13 cellular contexts compared by ENCODE assay signal in genomic region chr1:89588480-89588879, GRCh38. TPM values are rescaled to one million over a fixed set of nuclear protein-coding genes. Genes with fewer than 3 reads are reported as not detected.
A peak's percentile ranks its signal among the peaks of the same experiment; 100 is the strongest.
DNase-seq lines count a peak whose midpoint lies in the region; ATAC-seq and TF ChIP-seq lines count a peak whose summit lies in the region.
"Had no signal": no experiment of that assay in that cellular context is flagged by ENCODE, and none has a peak within 500 bp of the region (broad histone marks: within the 10 kb centered on the region; RNA-seq: fewer than 3 reads in every experiment).

No MANE protein-coding gene starts in this region.

- H3K27ac ChIP-seq in CD8-positive, alpha-beta T cell (ENCODE audit: low read depth, low read length) = no peak overlapping the region
- no peak overlapping the region for H3K27ac ChIP-seq in RWPE1
- H3K27ac ChIP-seq: PC-9 had no signal

- no peaks in the 10 kb centered on the region for H3K9me3 ChIP-seq in CD8-positive, alpha-beta T cell (ENCODE audit: low read length)

- DNase-seq in activated T-cell treated with anti-CD3 and anti-CD28 coated beads, Interleukin-2, amount 50 U/mL, for 24 hours = no peak
- DNase-seq in activated T-cell treated with anti-CD3 and anti-CD28 coated beads for 4 hours (no peak), T-cell (no peak), hypothalamus (lab: John Stamatoyannopoulos, UW) (no peak), RWPE1 (ENCODE audit: low spot score) (no peak), NCI-H187 treated with DMSO at 0.1 percent for 48 hours (lab: John Stamatoyannopoulos, UW) (no peak)
- DNase-seq in CD8-positive, alpha-beta T cell = no peak
- DNase-seq in activated naive CD8-positive, alpha-beta T cell treated with anti-CD3 and anti-CD28 coated beads, Interleukin-2, amount 50 U/mL, for 24 hours = no peak
- DNase-seq: DMS153, KBM-7, NCI-H1436 treated with DMSO at 0.1 percent for 48 hours, NCI-H446, PC-9 had no signal

- H3K4me1 Mint-ChIP-seq in activated T-cell treated with anti-CD3 and anti-CD28 coated beads, Interleukin-2, amount 50 U/mL, for 24 hours (ENCODE audit: low read depth) = peaks cover 94% of the 10 kb centered on the region
- H3K4me1 Mint-ChIP-seq in CD8-positive, alpha-beta T cell (ENCODE audit: low read depth) = peaks cover 46% of the 10 kb centered on the region
- peaks cover 50 to 61% (median 58%) of the 10 kb centered on the region in 3 donors for H3K4me1 Mint-ChIP-seq in T-cell
- H3K4me1 Mint-ChIP-seq in activated naive CD8-positive, alpha-beta T cell treated with anti-CD3 and anti-CD28 coated beads, Interleukin-2, amount 50 U/mL, for 24 hours = peaks cover 75% of the 10 kb centered on the region

- CTCF ChIA-PET in CD8-positive, alpha-beta T cell (lab: Charles Lee) = interaction anchor here (0.7 to 1.6 kb wide), 3 partner anchors 9 to 174 kb away, joined by 3 to 4 read pairs (median 4); no protein-coding TSS in a partner anchor
- CTCF ChIA-PET in T-cell (lab: Charles Lee) (no interaction called here), RWPE1 (lab: Yijun Ruan, JAX) (no interaction called here)

- no peaks in the 10 kb centered on the region for H3K9me3 Mint-ChIP-seq in activated T-cell treated with anti-CD3 and anti-CD28 coated beads, Interleukin-2, amount 50 U/mL, for 24 hours
- no peaks in the 10 kb centered on the region for H3K9me3 Mint-ChIP-seq in CD8-positive, alpha-beta T cell
- H3K9me3 Mint-ChIP-seq in T-cell = no peaks in the 10 kb centered on the region
- no peaks in the 10 kb centered on the region for H3K9me3 Mint-ChIP-seq in activated naive CD8-positive, alpha-beta T cell treated with anti-CD3 and anti-CD28 coated beads, Interleukin-2, amount 50 U/mL, for 24 hours

- H3K27me3 Mint-ChIP-seq in activated T-cell treated with anti-CD3 and anti-CD28 coated beads, Interleukin-2, amount 50 U/mL, for 24 hours = no peaks in the 10 kb centered on the region
- H3K27me3 Mint-ChIP-seq in CD8-positive, alpha-beta T cell (ENCODE audit: low read depth) = no peaks in the 10 kb centered on the region
- no peaks in the 10 kb centered on the region for H3K27me3 Mint-ChIP-seq in T-cell
- no peaks in the 10 kb centered on the region for H3K27me3 Mint-ChIP-seq in activated naive CD8-positive, alpha-beta T cell treated with anti-CD3 and anti-CD28 coated beads, Interleukin-2, amount 50 U/mL, for 24 hours

- no peak overlapping the region for H3K4me3 ChIP-seq in CD8-positive, alpha-beta T cell (ENCODE audit: low read depth, low read length)
- H3K4me3 ChIP-seq: PC-9 had no signal

- H3K36me3 ChIP-seq in CD8-positive, alpha-beta T cell (ENCODE audit: insufficient read depth, low read length) = peaks cover 8% of the 10 kb centered on the region

- peaks cover 96% of the 10 kb centered on the region for H3K36me3 Mint-ChIP-seq in activated T-cell treated with anti-CD3 and anti-CD28 coated beads, Interleukin-2, amount 50 U/mL, for 24 hours (ENCODE audit: low read depth)
- peaks cover 55% of the 10 kb centered on the region for H3K36me3 Mint-ChIP-seq in CD8-positive, alpha-beta T cell
- H3K36me3 Mint-ChIP-seq in T-cell = peaks cover 43% of the 10 kb centered on the region
- H3K36me3 Mint-ChIP-seq in activated naive CD8-positive, alpha-beta T cell treated with anti-CD3 and anti-CD28 coated beads, Interleukin-2, amount 50 U/mL, for 24 hours (ENCODE audit: low read depth) = peaks cover 60% of the 10 kb centered on the region

- intact Hi-C loops in CD8-positive, alpha-beta T cell (cut with DNase I, micrococcal nuclease) = loop anchor here in 1 of 2 experiments (5.0 kb wide), 1 partner anchor 34 kb away; no protein-coding TSS in a partner anchor

- H3K27ac Mint-ChIP-seq in activated T-cell treated with anti-CD3 and anti-CD28 coated beads, Interleukin-2, amount 50 U/mL, for 24 hours = peak overlapping the region; percentile 90
- H3K27ac Mint-ChIP-seq in CD8-positive, alpha-beta T cell = peak overlapping the region; percentile 37
- peak overlapping the region; percentile 9 to 26 for H3K27ac Mint-ChIP-seq in T-cell
- H3K27ac Mint-ChIP-seq in activated naive CD8-positive, alpha-beta T cell treated with anti-CD3 and anti-CD28 coated beads, Interleukin-2, amount 50 U/mL, for 24 hours = peak overlapping the region; percentile 53

- ATAC-seq in CD8-positive, alpha-beta T cell = no peak
- no peak for ATAC-seq in T-cell (replicated peaks in 1 of 4)
- ATAC-seq in activated naive CD8-positive, alpha-beta T cell treated with anti-CD3 and anti-CD28 coated beads, Interleukin-2, amount 50 U/mL, for 24 hours = peak; percentile 57

- H3K4me3 Mint-ChIP-seq in activated T-cell treated with anti-CD3 and anti-CD28 coated beads, Interleukin-2, amount 50 U/mL, for 24 hours = peak overlapping the region; percentile 38
- no peak overlapping the region for H3K4me3 Mint-ChIP-seq in CD8-positive, alpha-beta T cell
- H3K4me3 Mint-ChIP-seq in T-cell = no peak overlapping the region
- no peak overlapping the region for H3K4me3 Mint-ChIP-seq in activated naive CD8-positive, alpha-beta T cell treated with anti-CD3 and anti-CD28 coated beads, Interleukin-2, amount 50 U/mL, for 24 hours

- no peaks in the 10 kb centered on the region for H3K4me1 ChIP-seq in CD8-positive, alpha-beta T cell (ENCODE audit: insufficient read depth, low read length)

- H3K27me3 ChIP-seq in CD8-positive, alpha-beta T cell (ENCODE audit: insufficient read depth, low read length) = no peaks in the 10 kb centered on the region

- POLR2A ChIA-PET in CD8-positive, alpha-beta T cell (lab: Charles Lee) = no interaction called here
- POLR2A ChIA-PET in T-cell (lab: Charles Lee) (no interaction called here), RWPE1 (lab: Yijun Ruan, JAX; ENCODE audit: low non-redundant PET) (no interaction called here)

- TF ChIP-seq CTCF in CD8-positive, alpha-beta T cell (IDR thresholded peaks at IDR 0.05) = no peak
- TF ChIP-seq CTCF in RWPE1 (conservative IDR thresholded peaks at IDR 0.05; ENCODE audit: low read depth) = no peak

RNA-seq across cellular contexts. Expression of gene LRRC8C, which starts 44.4 kb away (rescaled TPM):
- total RNA-seq in CD8-positive, alpha-beta T cell = 10 to 100 TPM; 24.0 to 26.7 TPM
- 10 to 100 TPM; 33.4 to 48.4 (median 41.9) TPM for total RNA-seq in T-cell

Comparison
In these comparisons a context has a peak if more than half of its experiments do, and no peak if none do; other contexts are left out.
1. H3K27ac Mint-ChIP-seq: peak in every context shown above with its lines; median percentile 90 in activated T-cell treated with anti-CD3 and anti-CD28 coated beads, Interleukin-2, amount 50 U/mL, for 24 hours; 53 in activated naive CD8-positive, alpha-beta T cell treated with anti-CD3 and anti-CD28 coated beads, Interleukin-2, amount 50 U/mL, for 24 hours; 37 in CD8-positive, alpha-beta T cell; 18 in T-cell.